Comparison of ENCODE assay signal across 1 cellular context in genomic region chr1:1470626-1471388, GRCh38.
TF ChIP-seq lines count a peak whose summit lies in the region.

No MANE protein-coding gene starts in this region.

TF ChIP-seq in K562, 482 proteins besides CTCF, POLR2A, EP300 and RAD21 (continued from another document):
- TF ChIP-seq, protein P1, sequence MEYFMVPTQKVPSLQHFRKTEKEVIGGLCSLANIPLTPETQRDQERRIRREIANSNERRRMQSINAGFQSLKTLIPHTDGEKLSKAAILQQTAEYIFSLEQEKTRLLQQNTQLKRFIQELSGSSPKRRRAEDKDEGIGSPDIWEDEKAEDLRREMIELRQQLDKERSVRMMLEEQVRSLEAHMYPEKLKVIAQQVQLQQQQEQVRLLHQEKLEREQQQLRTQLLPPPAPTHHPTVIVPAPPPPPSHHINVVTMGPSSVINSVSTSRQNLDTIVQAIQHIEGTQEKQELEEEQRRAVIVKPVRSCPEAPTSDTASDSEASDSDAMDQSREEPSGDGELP (CRISPR knock-in tag; IDR thresholded peaks at IDR 0.05; ENCODE audit: borderline replicate concordance), result 0 out of 2 replicates have a peak, but pooled peaks have one; percentile 28
- no peak for TF ChIP-seq RB1 (IDR thresholded peaks at IDR 0.05; ENCODE audit: low read depth)
- no peak for TF ChIP-seq SAFB (IDR thresholded peaks at IDR 0.05; ENCODE audit: borderline replicate concordance, low read depth, low read length)
- no peak for TF ChIP-seq EP400 (IDR thresholded peaks at IDR 0.05)
- TF ChIP-seq, protein P2, sequence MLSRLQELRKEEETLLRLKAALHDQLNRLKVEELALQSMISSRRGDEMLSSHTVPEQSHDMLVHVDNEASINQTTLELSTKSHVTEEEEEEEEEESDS (CRISPR knock-in tag; IDR thresholded peaks at IDR 0.05), result no peak
- TF ChIP-seq ARNT (IDR thresholded peaks at IDR 0.05), result 0 out of 4 replicates have a peak, but pooled peaks of 1 of the 2 experiments have one; percentile 1
- TF ChIP-seq MBD2 (IDR thresholded peaks at IDR 0.05; ENCODE audit: borderline replicate concordance, low read depth), result no peak
- no peak for TF ChIP-seq KDM2B (CRISPR knock-in tag; IDR thresholded peaks at IDR 0.05)
- TF ChIP-seq PTBP1 (IDR thresholded peaks at IDR 0.05; ENCODE audit: low read depth, low read length), result no peak
- no peak for TF ChIP-seq ZNF324 (CRISPR knock-in tag; IDR thresholded peaks at IDR 0.05)
- no peak for TF ChIP-seq ILK (tag; IDR thresholded peaks at IDR 0.05; ENCODE audit: borderline replicate concordance, low read depth)
- TF ChIP-seq ZNF263 (CRISPR knock-in tag; IDR thresholded peaks at IDR 0.05; ENCODE audit: borderline replicate concordance), result no peak
- TF ChIP-seq RCOR1 (IDR thresholded peaks at IDR 0.05; ENCODE audit: borderline replicate concordance in 1 of 2, low read depth in 2 of 2, low read length in 2 of 2), result no peak
- TF ChIP-seq ELF2 (CRISPR knock-in tag; IDR thresholded peaks at IDR 0.05), result no peak
- no peak for TF ChIP-seq HINFP (tag; conservative IDR thresholded peaks at IDR 0.05; ENCODE audit: low read depth)
- TF ChIP-seq ZBTB7A (IDR thresholded peaks at IDR 0.05; ENCODE audit: borderline replicate concordance, control insufficient read depth, low read depth, low read length), result peak; percentile 21; the same call in 1 of the 2 replicates
- TF ChIP-seq CREB5 (CRISPR knock-in tag; IDR thresholded peaks at IDR 0.05), result no peak
- TF ChIP-seq MAZ (CRISPR knock-in tag; conservative IDR thresholded peaks at IDR 0.05 in 1 of 2, IDR thresholded peaks at IDR 0.05 in 1 of 2), result no peak
- no peak for TF ChIP-seq MITF (IDR thresholded peaks at IDR 0.05)
- 0 out of 2 replicates have a peak, but pooled peaks have one; percentile 26 for TF ChIP-seq ZNF41 (CRISPR knock-in tag; conservative IDR thresholded peaks at IDR 0.05)
- TF ChIP-seq CEBPZ (IDR thresholded peaks at IDR 0.05; ENCODE audit: borderline replicate concordance, low read depth, low read length), result no peak
- no peak for TF ChIP-seq PURB (CRISPR knock-in tag; IDR thresholded peaks at IDR 0.05; ENCODE audit: low read depth)
- no peak for TF ChIP-seq YBX1 (IDR thresholded peaks at IDR 0.05)
- no peak for TF ChIP-seq ZNF77 (CRISPR knock-in tag; IDR thresholded peaks at IDR 0.05)
- peak; percentile 50 for TF ChIP-seq HMBOX1 (IDR thresholded peaks at IDR 0.05)
- TF ChIP-seq ATF1 (CRISPR knock-in tag; IDR thresholded peaks at IDR 0.05), result no peak
- TF ChIP-seq ATF1 (tag; IDR thresholded peaks at IDR 0.05), result no peak
- no peak for TF ChIP-seq NFIX (CRISPR knock-in tag; IDR thresholded peaks at IDR 0.05; ENCODE audit: low read depth)
- TF ChIP-seq ARID1B (IDR thresholded peaks at IDR 0.05), result peak; percentile 23; the same call in 1 of the 2 replicates
- no peak for TF ChIP-seq MAFG (tag; conservative IDR thresholded peaks at IDR 0.05)
- TF ChIP-seq ZNF644 (tag; IDR thresholded peaks at IDR 0.05; ENCODE audit: low read depth), result no peak
- TF ChIP-seq CHD4 (IDR thresholded peaks at IDR 0.05; ENCODE audit: insufficient read depth, insufficient replicate concordance, low read depth, low read length, poor library complexity, severe bottlenecking), result no peak
TF ChIP-seq in K562: peak in this region for 14.
